ENCODE assay signal across 10 cellular contexts in the genomic region with DNA sequence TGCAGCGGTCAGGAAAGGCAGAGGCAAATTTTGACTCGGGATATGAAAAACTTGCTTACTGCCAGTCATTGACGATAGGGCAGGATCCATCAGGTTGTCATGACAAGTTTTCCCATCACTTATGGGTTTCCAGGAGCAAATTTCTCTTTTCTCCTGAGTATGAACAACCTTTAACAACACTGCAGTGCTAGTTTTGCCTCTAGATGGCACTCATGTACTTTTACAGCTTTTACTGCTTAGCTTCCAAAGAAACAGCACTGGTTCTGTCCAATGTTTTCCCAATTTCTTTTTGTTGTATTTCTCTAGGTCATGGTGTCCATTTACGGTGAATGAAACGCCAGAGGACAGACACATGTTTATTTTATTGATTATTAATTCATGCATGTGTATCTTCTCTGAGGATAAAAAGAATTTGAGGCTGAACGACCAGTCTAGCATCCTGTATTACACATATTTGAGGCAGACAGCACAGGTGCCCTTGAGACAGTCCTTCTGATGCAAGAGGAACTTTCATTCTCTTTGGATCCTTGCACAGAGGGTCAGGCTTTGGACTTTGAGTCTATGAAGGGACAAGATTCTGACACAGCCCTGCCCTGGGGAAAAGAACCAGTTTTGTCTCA.
A peak's percentile ranks its signal among the peaks of the same experiment; 100 is the strongest.
DNase-seq lines count a peak whose midpoint lies in the region; TF ChIP-seq lines count a peak whose summit lies in the region.
"Had no signal": no experiment of that assay in that cellular context is flagged by ENCODE, and none has a peak within 500 bp of the region (broad histone marks: within the 10 kb centered on the region; RNA-seq: fewer than 3 reads in every experiment).

No MANE protein-coding gene starts in this region.

- H3K27ac ChIP-seq in KMS-11 (no peak overlapping the region), PC-9 (no peak overlapping the region)
- H3K27ac ChIP-seq: BLaER1 treated with 17β-estradiol and CSF1 and Interleukin-3, amounts not matched to agents 10 nM and 100 nM had no signal

- POLR2A ChIA-PET in PC-9 (lab: Charles Lee; ENCODE audit: unreplicated experiment) = no interaction called here
- POLR2A ChIA-PET in activated CD4-positive, alpha-beta memory T cell treated with anti-CD3 and anti-CD28 coated beads, Interleukin-2, amount 10 ng/mL, durations not matched to agents 7 days and 5 days (lab: Charles Lee) = no interaction called here

- no peaks in the 10 kb centered on the region for H3K36me3 ChIP-seq in KMS-11 (ENCODE audit: insufficient read depth)
- no peaks in the 10 kb centered on the region for H3K36me3 ChIP-seq in PC-9 (ENCODE audit: low read depth)
- H3K36me3 ChIP-seq: BLaER1 treated with 17β-estradiol and CSF1 and Interleukin-3, amounts not matched to agents 10 nM and 100 nM had no signal

- no peaks in the 10 kb centered on the region for H3K9me3 Mint-ChIP-seq in nephron progenitor cell
- H3K9me3 Mint-ChIP-seq in activated CD4-positive, alpha-beta memory T cell treated with anti-CD3 and anti-CD28 coated beads, Interleukin-2, amount 10 ng/mL, durations not matched to agents 7 days and 5 days = no peaks in the 10 kb centered on the region
- no peaks in the 10 kb centered on the region for H3K9me3 Mint-ChIP-seq in activated T-helper 1 cell treated with anti-CD3 and anti-CD28 coated beads, Interleukin-12 subunit alpha, Interleukin-12 subunit beta, Interleukin-2, Interleukin-4 antibody, amounts not matched to agents 30 ng/mL and 10 ng/mL and 1 ng/mL, durations not matched to agents 14 hours and 24 hours and 36 hours
- H3K9me3 Mint-ChIP-seq: activated naive CD4-positive, alpha-beta T cell treated with anti-CD3 and anti-CD28 coated beads, Interleukin-2, amount 50 U/mL, for 24 hours had no signal

- H3K9me3 ChIP-seq in PC-9 (ENCODE audit: insufficient read depth, low read depth) = no peaks in the 10 kb centered on the region
- H3K9me3 ChIP-seq: BLaER1 treated with 17β-estradiol and CSF1 and Interleukin-3, amounts not matched to agents 10 nM and 100 nM had no signal

- H3K9me2 ChIP-seq in PC-9 (ENCODE audit: insufficient read depth) = no peaks in the 10 kb centered on the region

- peaks cover 31% of the 10 kb centered on the region for H3K27me3 Mint-ChIP-seq in nephron progenitor cell (ENCODE audit: low read depth, poor library complexity)
- peaks cover 9% of the 10 kb centered on the region for H3K27me3 Mint-ChIP-seq in activated CD4-positive, alpha-beta memory T cell treated with anti-CD3 and anti-CD28 coated beads, Interleukin-2, amount 10 ng/mL, durations not matched to agents 7 days and 5 days
- H3K27me3 Mint-ChIP-seq in activated T-helper 1 cell treated with anti-CD3 and anti-CD28 coated beads, Interleukin-12 subunit alpha, Interleukin-12 subunit beta, Interleukin-2, Interleukin-4 antibody, amounts not matched to agents 30 ng/mL and 10 ng/mL and 1 ng/mL, durations not matched to agents 14 hours and 24 hours and 36 hours (ENCODE audit: insufficient read depth) = peaks cover 3% of the 10 kb centered on the region

- no peak overlapping the region for H3K27ac Mint-ChIP-seq in nephron progenitor cell
- H3K27ac Mint-ChIP-seq in activated CD4-positive, alpha-beta memory T cell treated with anti-CD3 and anti-CD28 coated beads, Interleukin-2, amount 10 ng/mL, durations not matched to agents 7 days and 5 days = no peak overlapping the region
- no peak overlapping the region for H3K27ac Mint-ChIP-seq in activated T-helper 1 cell treated with anti-CD3 and anti-CD28 coated beads, Interleukin-12 subunit alpha, Interleukin-12 subunit beta, Interleukin-2, Interleukin-4 antibody, amounts not matched to agents 30 ng/mL and 10 ng/mL and 1 ng/mL, durations not matched to agents 14 hours and 24 hours and 36 hours
- H3K27ac Mint-ChIP-seq: activated naive CD4-positive, alpha-beta T cell treated with anti-CD3 and anti-CD28 coated beads, Interleukin-2, amount 50 U/mL, for 24 hours had no signal

- H3K4me2 ChIP-seq in KMS-11 (no peak overlapping the region), PC-9 (no peak overlapping the region)
- H3K4me2 ChIP-seq: BLaER1 treated with 17β-estradiol and CSF1 and Interleukin-3, amounts not matched to agents 10 nM and 100 nM had no signal

- no peak overlapping the region for H3K9ac ChIP-seq in KMS-11
- H3K9ac ChIP-seq: BLaER1 treated with 17β-estradiol and CSF1 and Interleukin-3, amounts not matched to agents 10 nM and 100 nM had no signal

- H4K20me1 ChIP-seq in KMS-11 (ENCODE audit: insufficient read depth) (no peaks in the 10 kb centered on the region), PC-9 (ENCODE audit: insufficient read depth) (no peaks in the 10 kb centered on the region)
- H4K20me1 ChIP-seq: BLaER1 treated with 17β-estradiol and CSF1 and Interleukin-3, amounts not matched to agents 10 nM and 100 nM had no signal

- CTCF ChIA-PET in PC-9 (lab: Charles Lee) = no interaction called here
- CTCF ChIA-PET in activated CD4-positive, alpha-beta memory T cell treated with anti-CD3 and anti-CD28 coated beads, Interleukin-2, amount 10 ng/mL, durations not matched to agents 7 days and 5 days (lab: Charles Lee) = interaction anchor here (1.0 to 2.5 kb wide), 5 partner anchors 84 to 389 kb away, joined by 3 to 27 read pairs (median 3); no protein-coding TSS in a partner anchor

- no TSS peak for BruUV-seq in PC-9 (replicated peaks; lab: Mats Ljungman, UMichigan)

- no peaks in the 10 kb centered on the region for H3F3A ChIP-seq in PC-9 (ENCODE audit: insufficient read depth, low read depth)

- H3K27me3 ChIP-seq in KMS-11 (ENCODE audit: insufficient read depth, low read depth) (no peaks in the 10 kb centered on the region), PC-9 (ENCODE audit: insufficient read depth, low read depth) (no peaks in the 10 kb centered on the region)
- H3K27me3 ChIP-seq: BLaER1 treated with 17β-estradiol and CSF1 and Interleukin-3, amounts not matched to agents 10 nM and 100 nM had no signal

- no peak for TF ChIP-seq POLR2A in erythroblast (IDR thresholded peaks at IDR 0.05; ENCODE audit: low read length)

- TF ChIP-seq CTCF in KMS-11 (conservative IDR thresholded peaks at IDR 0.05; ENCODE audit: low read depth, low read length) (peak; percentile 58), PC-9 (conservative IDR thresholded peaks at IDR 0.05) (peak; percentile 73), nephron progenitor cell (IDR thresholded peaks at IDR 0.05) (peak; percentile 93)

- intact Hi-C loops in PC-9 (cut with micrococcal nuclease; ENCODE audit: unreplicated experiment) = loop anchor here (1.0 kb wide), 2 partner anchors 93 to 389 kb away; no protein-coding TSS in a partner anchor
- intact Hi-C loops in activated T-helper 1 cell treated with anti-CD3 and anti-CD28 coated beads, Interleukin-12 subunit alpha, Interleukin-12 subunit beta, Interleukin-2, Interleukin-4 antibody, amounts not matched to agents 30 ng/mL and 10 ng/mL and 1 ng/mL, durations not matched to agents 14 hours and 24 hours and 36 hours (cut with micrococcal nuclease) = loop anchor here (1.0 kb wide), 2 partner anchors 93 to 389 kb away; no protein-coding TSS in a partner anchor

- H2AFZ ChIP-seq in KMS-11 (ENCODE audit: low read depth) (no peak overlapping the region), PC-9 (no peak overlapping the region)

- H3K4me3 Mint-ChIP-seq in nephron progenitor cell = no peak overlapping the region
- H3K4me3 Mint-ChIP-seq in activated CD4-positive, alpha-beta memory T cell treated with anti-CD3 and anti-CD28 coated beads, Interleukin-2, amount 10 ng/mL, durations not matched to agents 7 days and 5 days = no peak overlapping the region
- H3K4me3 Mint-ChIP-seq in activated T-helper 1 cell treated with anti-CD3 and anti-CD28 coated beads, Interleukin-12 subunit alpha, Interleukin-12 subunit beta, Interleukin-2, Interleukin-4 antibody, amounts not matched to agents 30 ng/mL and 10 ng/mL and 1 ng/mL, durations not matched to agents 14 hours and 24 hours and 36 hours = no peak overlapping the region
- H3K4me3 Mint-ChIP-seq: activated naive CD4-positive, alpha-beta T cell treated with anti-CD3 and anti-CD28 coated beads, Interleukin-2, amount 50 U/mL, for 24 hours had no signal

- no peaks in the 10 kb centered on the region for H3K36me3 Mint-ChIP-seq in nephron progenitor cell (ENCODE audit: low read depth)
- no peaks in the 10 kb centered on the region for H3K36me3 Mint-ChIP-seq in activated CD4-positive, alpha-beta memory T cell treated with anti-CD3 and anti-CD28 coated beads, Interleukin-2, amount 10 ng/mL, durations not matched to agents 7 days and 5 days (ENCODE audit: low read depth)
- no peaks in the 10 kb centered on the region for H3K36me3 Mint-ChIP-seq in activated T-helper 1 cell treated with anti-CD3 and anti-CD28 coated beads, Interleukin-12 subunit alpha, Interleukin-12 subunit beta, Interleukin-2, Interleukin-4 antibody, amounts not matched to agents 30 ng/mL and 10 ng/mL and 1 ng/mL, durations not matched to agents 14 hours and 24 hours and 36 hours (ENCODE audit: low read depth)
- H3K36me3 Mint-ChIP-seq: activated naive CD4-positive, alpha-beta T cell treated with anti-CD3 and anti-CD28 coated beads, Interleukin-2, amount 50 U/mL, for 24 hours had no signal

- H3K79me2 ChIP-seq in KMS-11 (ENCODE audit: insufficient read depth, low read depth) = no peaks in the 10 kb centered on the region
- H3K79me2 ChIP-seq in PC-9 (ENCODE audit: low read depth) = no peaks in the 10 kb centered on the region

- peaks cover 10% of the 10 kb centered on the region for H3K4me1 ChIP-seq in KMS-11 (ENCODE audit: low read depth, poor library complexity, severe bottlenecking)
- H3K4me1 ChIP-seq in PC-9 (replicated peaks; ENCODE audit: insufficient read depth) = no peaks in the 10 kb centered on the region
- H3K4me1 ChIP-seq: BLaER1 treated with 17β-estradiol and CSF1 and Interleukin-3, amounts not matched to agents 10 nM and 100 nM had no signal

- DNase-seq in NCI-H510A treated with DMSO at 0.1 percent for 48 hours (lab: John Stamatoyannopoulos, UW) (peak; percentile 66), NCI-H510A (lab: John Stamatoyannopoulos, UW) (no peak), PC-9 (peak in 1 of 2 experiments; percentile 10), erythroblast (lab: John Stamatoyannopoulos, UW) (peak; percentile 17 to 57), nephron progenitor cell (peak; percentile 38)
- DNase-seq in activated CD4-positive, alpha-beta memory T cell treated with anti-CD3 and anti-CD28 coated beads, Interleukin-2, amount 10 ng/mL, durations not matched to agents 7 days and 5 days = no peak
- DNase-seq in activated T-helper 1 cell treated with anti-CD3 and anti-CD28 coated beads, Interleukin-12 subunit alpha, Interleukin-12 subunit beta, Interleukin-2, Interleukin-4 antibody, amounts not matched to agents 30 ng/mL and 10 ng/mL and 1 ng/mL, durations not matched to agents 14 hours and 24 hours and 36 hours (ENCODE audit: low spot score) = no peak

- H3K4me1 Mint-ChIP-seq in nephron progenitor cell = peaks cover 15% of the 10 kb centered on the region
- H3K4me1 Mint-ChIP-seq in activated CD4-positive, alpha-beta memory T cell treated with anti-CD3 and anti-CD28 coated beads, Interleukin-2, amount 10 ng/mL, durations not matched to agents 7 days and 5 days = no peaks in the 10 kb centered on the region
- H3K4me1 Mint-ChIP-seq in activated T-helper 1 cell treated with anti-CD3 and anti-CD28 coated beads, Interleukin-12 subunit alpha, Interleukin-12 subunit beta, Interleukin-2, Interleukin-4 antibody, amounts not matched to agents 30 ng/mL and 10 ng/mL and 1 ng/mL, durations not matched to agents 14 hours and 24 hours and 36 hours (ENCODE audit: low read depth) = no peaks in the 10 kb centered on the region
- H3K4me1 Mint-ChIP-seq: activated naive CD4-positive, alpha-beta T cell treated with anti-CD3 and anti-CD28 coated beads, Interleukin-2, amount 50 U/mL, for 24 hours had no signal

- H3K4me3 ChIP-seq in KMS-11 (IDR thresholded peaks at IDR 0.05; ENCODE audit: insufficient read depth, low read depth, low read length) (no peak overlapping the region), PC-9 (no peak overlapping the region)
- H3K4me3 ChIP-seq: BLaER1 treated with 17β-estradiol and CSF1 and Interleukin-3, amounts not matched to agents 10 nM and 100 nM had no signal

Comparison
In these comparisons a context has a peak if more than half of its experiments do, and no peak if none do; other contexts are left out.
1. DNase-seq: peak in NCI-H510A treated with DMSO at 0.1 percent for 48 hours (single experiment), erythroblast (2 of 2) and nephron progenitor cell (single experiment); none in NCI-H510A (single experiment), activated CD4-positive, alpha-beta memory T cell treated with anti-CD3 and anti-CD28 coated beads, Interleukin-2, amount 10 ng/mL, durations not matched to agents 7 days and 5 days (single experiment) and activated T-helper 1 cell treated with anti-CD3 and anti-CD28 coated beads, Interleukin-12 subunit alpha, Interleukin-12 subunit beta, Interleukin-2, Interleukin-4 antibody, amounts not matched to agents 30 ng/mL and 10 ng/mL and 1 ng/mL, durations not matched to agents 14 hours and 24 hours and 36 hours (single experiment).
2. Peak in every context shown above with its lines, with median percentiles within 50 percentile points of each other: CTCF ChIP-seq.